Comparison of ENCODE assay signal across 21 cellular contexts in the genomic region with DNA sequence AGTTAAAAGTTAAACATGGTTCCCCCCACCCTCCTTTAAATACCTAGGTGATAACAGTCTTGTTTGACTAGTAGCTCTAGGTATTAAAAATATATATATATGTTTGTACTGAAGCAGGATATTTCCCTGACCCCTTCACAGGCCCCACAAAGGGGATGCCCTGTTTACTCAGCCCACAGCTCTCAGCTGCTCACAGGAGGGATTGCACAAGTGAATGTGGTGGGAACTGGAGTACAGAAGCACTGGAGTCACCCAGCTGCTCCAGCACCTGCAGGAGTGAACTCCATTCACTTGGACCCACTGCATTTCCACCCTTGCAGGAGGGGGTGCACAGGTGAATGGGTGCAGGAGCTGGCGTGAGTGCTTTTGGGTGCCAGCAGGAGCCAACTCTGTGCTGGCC.
"Had no signal": no experiment of that assay in that cellular context is flagged by ENCODE, and none has a peak within 500 bp of the region (broad histone marks: within the 10 kb centered on the region; RNA-seq: fewer than 3 reads in every experiment).

No MANE protein-coding gene starts in this region.

- H3K4me3 Mint-ChIP-seq: effector memory CD8-positive, alpha-beta T cell; immature natural killer cell; memory B cell; natural killer cell treated with Interleukin-12 subunit alpha and Interleukin-12 subunit beta and Interleukin-15 and Interleukin-18, amount 100 ng/mL, for 72 hours; neural crest cell; stimulated activated naive CD8-positive, alpha-beta T cell treated with anti-CD3 and anti-CD28 coated beads, Interleukin-15, amount 100 ng/mL, for 72 hours had no signal

- H3K9me3 ChIP-seq: lower lobe of right lung, prostate gland, right atrium auricular region, sigmoid colon, suprapubic skin, transverse colon had no signal

- H3K27ac ChIP-seq: lower lobe of right lung, prostate gland, right atrium auricular region, sigmoid colon, skin epidermis, spleen, suprapubic skin, transverse colon had no signal

- H3K36me3 Mint-ChIP-seq: immature natural killer cell; memory B cell; naive B cell; natural killer cell treated with Interleukin-12 subunit alpha and Interleukin-12 subunit beta and Interleukin-15 and Interleukin-18, amount 100 ng/mL, for 72 hours had no signal

- H3K4me1 ChIP-seq: lower lobe of right lung, prostate gland, sigmoid colon, transverse colon had no signal

- H3K4me3 ChIP-seq: lower lobe of right lung, prostate gland, right atrium auricular region, sigmoid colon, skin epidermis, spleen, suprapubic skin, transverse colon had no signal

- H3K36me3 ChIP-seq: lower lobe of right lung, prostate gland, right atrium auricular region, sigmoid colon, spleen, suprapubic skin, transverse colon had no signal

- H3K9me3 Mint-ChIP-seq: effector memory CD8-positive, alpha-beta T cell; memory B cell; natural killer cell treated with Interleukin-12 subunit alpha and Interleukin-12 subunit beta and Interleukin-15 and Interleukin-18, amount 100 ng/mL, for 72 hours; neural crest cell; stimulated activated naive CD8-positive, alpha-beta T cell treated with anti-CD3 and anti-CD28 coated beads, Interleukin-15, amount 100 ng/mL, for 72 hours had no signal

- H3K27ac Mint-ChIP-seq: effector memory CD8-positive, alpha-beta T cell; immature natural killer cell; memory B cell; naive B cell; natural killer cell treated with Interleukin-12 subunit alpha and Interleukin-12 subunit beta and Interleukin-15 and Interleukin-18, amount 100 ng/mL, for 72 hours; stimulated activated naive CD8-positive, alpha-beta T cell treated with anti-CD3 and anti-CD28 coated beads, Interleukin-15, amount 100 ng/mL, for 72 hours had no signal

- DNase-seq: cortex of kidney; effector memory CD8-positive, alpha-beta T cell; erythroblast; hypothalamus; immature natural killer cell; left ventricle myocardium superior; lower lobe of right lung; naive B cell; sigmoid colon; spleen; stimulated activated CD4-positive, alpha-beta T cell treated with anti-CD3 and anti-CD28 coated beads, Interleukin-4, amount 100 ng/mL, for 4 hours; stimulated activated naive CD4-positive, alpha-beta T cell; stimulated activated naive CD8-positive, alpha-beta T cell treated with anti-CD3 and anti-CD28 coated beads, Interleukin-15, amount 100 ng/mL, for 72 hours; transverse colon had no signal

- H3K27me3 ChIP-seq: right atrium auricular region, sigmoid colon, spleen, suprapubic skin, transverse colon had no signal

- ATAC-seq: effector memory CD8-positive, alpha-beta T cell; left ventricle myocardium superior; lower lobe of right lung; stimulated activated naive CD8-positive, alpha-beta T cell treated with anti-CD3 and anti-CD28 coated beads, Interleukin-15, amount 100 ng/mL, for 72 hours had no signal

- H3K4me1 Mint-ChIP-seq: immature natural killer cell; stimulated activated naive CD8-positive, alpha-beta T cell treated with anti-CD3 and anti-CD28 coated beads, Interleukin-15, amount 100 ng/mL, for 72 hours had no signal
